11 cellular contexts compared by ENCODE assay signal in the genomic region with DNA sequence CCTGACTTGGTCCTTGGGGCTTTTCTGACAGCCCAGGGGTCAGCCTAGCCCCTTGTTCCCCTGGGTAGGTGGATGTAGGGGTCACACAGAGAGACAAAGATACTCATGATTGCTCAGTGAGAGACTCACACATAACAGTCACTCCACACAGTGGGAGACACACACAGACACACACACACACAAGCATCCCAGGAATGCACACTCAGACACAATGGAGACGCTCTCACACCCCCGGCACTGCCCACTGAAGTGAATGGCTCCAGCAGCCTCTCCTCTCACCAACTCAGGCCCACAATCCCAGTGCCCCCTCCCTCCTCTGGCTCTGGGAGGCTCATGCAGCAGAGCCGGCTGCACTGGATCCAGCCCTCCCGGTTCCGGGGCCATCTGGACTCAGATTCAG. TPM values are rescaled to one million over a fixed set of nuclear protein-coding genes. Genes with fewer than 3 reads are reported as not detected.
DNase-seq lines count a peak whose midpoint lies in the region; ATAC-seq, FAIRE-seq and TF ChIP-seq lines count a peak whose summit lies in the region.
"Not testable (repeated sequence)": the region's sequence is repeated elsewhere in the genome, so short reads cannot be mapped to it uniquely, and the experiment has no call there.
"Had no signal": no experiment of that assay in that cellular context is flagged by ENCODE, and none has a peak within 500 bp of the region (broad histone marks: within the 10 kb centered on the region; RNA-seq: fewer than 3 reads in every experiment).

No MANE protein-coding gene starts in this region.

- not testable (repeated sequence) for H3K79me2 ChIP-seq in PC-3 (ENCODE audit: low read length); H1 (ENCODE audit: control insufficient read depth in 1 of 2, insufficient read depth in 2 of 2, low read length in 2 of 2)

- TF ChIP-seq POLR2A in H1 (IDR thresholded peaks at IDR 0.05; ENCODE audit: control extremely low read depth in 1 of 2, low read depth in 2 of 2, low read length in 2 of 2); spleen (IDR thresholded peaks at IDR 0.05): not testable (repeated sequence)

- H3K4me3 ChIP-seq in PC-3 (ENCODE audit: low read length); H1 (ENCODE audit: extremely low read depth in 1 of 4, insufficient read depth in 2 of 4, low read depth in 3 of 4, low read length in 4 of 4); right atrium auricular region; spleen: not testable (repeated sequence)

- H3K18ac ChIP-seq in H1 (ENCODE audit: extremely low read depth, low read length): not testable (repeated sequence)

- WGBS in H1 (ENCODE audit: extremely low coverage in 1 of 2, insufficient coverage in 1 of 2, insufficient read length in 1 of 2, insufficient replicate concordance in 2 of 2, low coverage in 1 of 2, low lambda C conversion rate in 2 of 2, missing lambda C conversion rate in 1 of 2), 2 experiments: 44% methylated on average over 2 of the region's 5 CpGs; no CpG with 5 or more reads in 1 of the 2 experiments
- 59 to 91% (median 73%) methylated on average over 2 of the region's 5 CpGs; no CpG with 5 or more reads in 1 of the 5 donors for WGBS in spleen, 5 donors

- not testable (repeated sequence) for H3K27ac Mint-ChIP-seq in Calu3 (ENCODE audit: unreplicated experiment)
- H3K27ac Mint-ChIP-seq in activated B cell treated with CpG ODN at 0.5 μM for 24 hours (peak overlapping the region; percentile 53), mesothelial cell of epicardium (peak overlapping the region; percentile 90)

- not testable (repeated sequence) for H3K23ac ChIP-seq in H1 (ENCODE audit: insufficient read length)

- H2BK20ac ChIP-seq in H1 (ENCODE audit: low read length): not testable (repeated sequence)

- H3K4me1 ChIP-seq in PC-3 (ENCODE audit: insufficient read depth, low read length); H1 (replicated peaks in 1 of 4; ENCODE audit: control insufficient read depth in 3 of 4, insufficient read depth in 4 of 4, low read length in 3 of 4); right atrium auricular region; spleen: not testable (repeated sequence)

- H3K36me3 Mint-ChIP-seq in Calu3 (ENCODE audit: insufficient read depth, unreplicated experiment); activated B cell treated with CpG ODN at 0.5 μM for 24 hours (ENCODE audit: low read depth); mesothelial cell of epicardium: not testable (repeated sequence)

- POLR2A ChIA-PET in PC-3 (lab: Charles Lee; ENCODE audit: unreplicated experiment); activated B cell treated with CpG ODN at 0.5 μM for 24 hours (lab: Charles Lee); H1 (lab: Charles Lee; ENCODE audit: partially characterized antibody): not testable (repeated sequence)

- H3K4me1 Mint-ChIP-seq in Calu3 (ENCODE audit: low read depth, unreplicated experiment); activated B cell treated with CpG ODN at 0.5 μM for 24 hours; mesothelial cell of epicardium: not testable (repeated sequence)

- BruUV-seq in Calu3 (replicated peaks; lab: Mats Ljungman, UMichigan); PC-3 (replicated peaks; lab: Mats Ljungman, UMichigan): not testable (repeated sequence)

- not testable (repeated sequence) for H3K79me1 ChIP-seq in H1 (ENCODE audit: low read depth, low read length)

- CTCF ChIA-PET in Calu3 (lab: Charles Lee); PC-3 (lab: Charles Lee); activated B cell treated with CpG ODN at 0.5 μM for 24 hours (lab: Charles Lee); H1 (lab: Charles Lee; ENCODE audit: partially characterized antibody): not testable (repeated sequence)

- not testable (repeated sequence) for TF ChIP-seq CTCF in Calu3 (IDR thresholded peaks at IDR 0.05; ENCODE audit: unreplicated experiment); PC-3 (conservative IDR thresholded peaks at IDR 0.05; ENCODE audit: low read depth, low read length); activated B cell treated with CpG ODN at 0.5 μM for 24 hours (IDR thresholded peaks at IDR 0.05); H1 (IDR thresholded peaks at IDR 0.05; ENCODE audit: control extremely low read depth in 1 of 3, insufficient read depth in 1 of 3, low read depth in 1 of 3, low read length in 3 of 3); right atrium auricular region (IDR thresholded peaks at IDR 0.05); mesothelial cell of epicardium (IDR thresholded peaks at IDR 0.05; ENCODE audit: unreplicated experiment); spleen (IDR thresholded peaks at IDR 0.05 in 8 of 11, conservative IDR thresholded peaks at IDR 0.05 in 3 of 11)

- H3K4me3 Mint-ChIP-seq in Calu3 (ENCODE audit: low read depth, unreplicated experiment); activated B cell treated with CpG ODN at 0.5 μM for 24 hours; mesothelial cell of epicardium: not testable (repeated sequence)

- not testable (repeated sequence) for H4K20me1 ChIP-seq in PC-3 (ENCODE audit: low read length); H1 (replicated peaks in 1 of 2; ENCODE audit: control insufficient read depth in 1 of 2, insufficient read depth in 2 of 2, low read length in 2 of 2)

- H3K23me2 ChIP-seq in H1 (ENCODE audit: low read depth, low read length): not testable (repeated sequence)

- H3K36me3 ChIP-seq in PC-3 (ENCODE audit: low read depth, low read length); H1 (ENCODE audit: control insufficient read depth in 2 of 4, insufficient read depth in 4 of 4, low read length in 3 of 4); right atrium auricular region; spleen: not testable (repeated sequence)

- not testable (repeated sequence) for H3K9me3 ChIP-seq in PC-3 (ENCODE audit: low read length); H1 (ENCODE audit: insufficient read depth in 2 of 2, low read depth in 1 of 2, low read length in 1 of 2); right atrium auricular region; spleen

- not testable (repeated sequence) for H3K56ac ChIP-seq in H1 (replicated peaks; ENCODE audit: insufficient read length, low read depth, low read length)

- H3K4ac ChIP-seq in H1 (replicated peaks; ENCODE audit: insufficient read length, low read depth, low read length): not testable (repeated sequence)

- not testable (repeated sequence) for TF ChIP-seq EP300 in H1 (IDR thresholded peaks at IDR 0.05; ENCODE audit: borderline replicate concordance in 1 of 2, low read depth in 2 of 2, low read length in 2 of 2)

- not testable (repeated sequence) for H3F3A ChIP-seq in PC-3 (ENCODE audit: low read length, unreplicated experiment)

- not testable (repeated sequence) for H3K27ac ChIP-seq in PC-3 (ENCODE audit: low read length); H1 (ENCODE audit: low read depth, low read length); right atrium auricular region; spleen

- intact Hi-C loops in Calu3 (cut with micrococcal nuclease; ENCODE audit: unreplicated experiment); PC-3 (cut with micrococcal nuclease); activated B cell treated with CpG ODN at 0.5 μM for 24 hours (cut with micrococcal nuclease); spleen (cut with DNase I; ENCODE audit: low total_unique reads): not testable (repeated sequence)

- peak; percentile 72 for FAIRE-seq in H1 (lab: Jason Lieb, UNC)

- peak; percentile 29 for ATAC-seq in PC-3
- ATAC-seq in activated B cell treated with CpG ODN at 0.5 μM for 24 hours (ENCODE audit: low read depth): not testable (repeated sequence)

- not testable (repeated sequence) for H2BK15ac ChIP-seq in H1 (ENCODE audit: low read length)

- not testable (repeated sequence) for H3K27me3 ChIP-seq in PC-3 (ENCODE audit: low read length); H1 (replicated peaks in 1 of 4; ENCODE audit: control insufficient read depth in 3 of 4, extremely low read depth in 1 of 4, insufficient read depth in 3 of 4, low read length in 3 of 4); right atrium auricular region; spleen (replicated peaks in 1 of 7)

- not testable (repeated sequence) for H2BK5ac ChIP-seq in H1 (ENCODE audit: low read depth, low read length)

- H3K9me2 ChIP-seq in PC-3 (replicated peaks; ENCODE audit: low read length): not testable (repeated sequence)

- H3K9me3 Mint-ChIP-seq in Calu3 (ENCODE audit: low read depth, unreplicated experiment); activated B cell treated with CpG ODN at 0.5 μM for 24 hours; mesothelial cell of epicardium: not testable (repeated sequence)

- H3K14ac ChIP-seq in H1 (ENCODE audit: insufficient read length): not testable (repeated sequence)

- H2BK120ac ChIP-seq in H1 (replicated peaks; ENCODE audit: low read depth, low read length): not testable (repeated sequence)

- H2AFZ ChIP-seq in PC-3 (ENCODE audit: low read length); H1 (ENCODE audit: low read length): not testable (repeated sequence)

- not testable (repeated sequence) for H4K5ac ChIP-seq in H1 (ENCODE audit: insufficient read length, low read depth, low read length)

- H4K91ac ChIP-seq in H1 (replicated peaks; ENCODE audit: insufficient read length, low read length): not testable (repeated sequence)

- not testable (repeated sequence) for H3K27me3 Mint-ChIP-seq in Calu3 (ENCODE audit: unreplicated experiment); activated B cell treated with CpG ODN at 0.5 μM for 24 hours; mesothelial cell of epicardium (ENCODE audit: low read depth)

- H4K8ac ChIP-seq in H1 (ENCODE audit: extremely low read depth, insufficient read depth, low read length): not testable (repeated sequence)

- DNase-seq in Calu3: peak; percentile 9
- not testable (repeated sequence) for DNase-seq in PC-3; activated B cell treated with CpG ODN at 0.5 μM for 24 hours; mesothelial cell of epicardium (ENCODE audit: low spot score in 2 of 2, unreplicated experiment in 2 of 2)
- DNase-seq in H1 (ENCODE audit: low read depth in 1 of 2, low spot score in 2 of 2): peak in 1 of 2 experiments; percentile 50
- DNase-seq in right atrium auricular region (ENCODE audit: low spot score): peak; percentile 34
- peak; percentile 1 for DNase-seq in spleen

- H2BK12ac ChIP-seq in H1 (ENCODE audit: low read depth, low read length): not testable (repeated sequence)

- not testable (repeated sequence) for H3K4me2 ChIP-seq in PC-3 (ENCODE audit: low read length); H1 (ENCODE audit: insufficient read depth in 1 of 2, low read depth in 2 of 2, low read length in 2 of 2)

- not testable (repeated sequence) for H2AK5ac ChIP-seq in H1 (ENCODE audit: low read depth, low read length)

- not testable (repeated sequence) for TF ChIP-seq RAD21 in H1 (IDR thresholded peaks at IDR 0.05 in 1 of 2, conservative IDR thresholded peaks at IDR 0.05 in 1 of 2; ENCODE audit: low read depth in 2 of 2, low read length in 2 of 2)

- not testable (repeated sequence) for H3K9ac ChIP-seq in PC-3 (ENCODE audit: low read length); H1 (replicated peaks in 1 of 4; ENCODE audit: extremely low read depth in 1 of 4, low read depth in 3 of 4, low read length in 3 of 4)

RNA-seq across cellular contexts. Expression of a gene that starts 17.0 kb away (rescaled TPM):
- total RNA-seq in Calu3 (2022): not detected in 2 replicates
- total RNA-seq in PC-3 (2014; rRNA removed): not detected in 2 replicates
- 54.5 and 59.0 TPM in 2 replicates for total RNA-seq in activated B cell treated with CpG ODN at 0.5 μM for 24 hours
- not detected in 2 replicates for total RNA-seq in H1 (2021; fragmentation: NEBNext Ultra II Directional; extraction: Animal tissue kit (Norgen Biotek cat#: 25700))
- 0.15 and 0.24 TPM in 2 replicates for polyA plus RNA-seq in H1 (2011; rRNA removed)
- polyA plus RNA-seq in H1 (2011; cell fraction: cytosol; rRNA removed): 0.37 TPM
- 0.43 TPM for polyA plus RNA-seq in H1 (2011; cell fraction: nucleus; rRNA removed)
- polyA plus RNA-seq in H1 (2012, experiment 1 of 2): 0.43 to 0.56 TPM (median 0.52 TPM) in 3 of 4 replicates, not detected in the other
- polyA plus RNA-seq in H1 (2012, experiment 2 of 2): not detected
- 0.22 TPM for polyA plus RNA-seq in H1 (2013, experiment 1 of 2)
- polyA plus RNA-seq in H1 (2013, experiment 2 of 2): 0.06 TPM
- 0.63 and 1.6 TPM in 2 replicates for polyA minus RNA-seq in H1 (2011; rRNA and poly(A)+ RNA removed)
- polyA minus RNA-seq in H1 (2011; cell fraction: cytosol; rRNA and poly(A)+ RNA removed): not detected
- polyA minus RNA-seq in H1 (2011; cell fraction: nucleus; rRNA and poly(A)+ RNA removed): 1.2 TPM
- 1 to 10 TPM in 1 of 2 donors, not detected in 1; 1.4 TPM for total RNA-seq in right atrium auricular region
- total RNA-seq in mesothelial cell of epicardium: 1.5 to 2.7 TPM (median 2.1 TPM) in 3 replicates
- 100 to 1,000 TPM in 1 of 7 donors, 10 to 100 TPM in 6; 42.7 to 112 (median 65.1) TPM for total RNA-seq in spleen
- 10 to 100 TPM; 13.0 to 54.5 (median 15.5) TPM for polyA plus RNA-seq in spleen
- total RNA-seq: H4, HFFc6, MCF 10A, SK-MEL-5 had no signal

Comparison
In these comparisons a context has a peak if more than half of its experiments do, and no peak if none do; other contexts are left out.
1. RNA of a gene that starts 17.0 kb away (total RNA-seq): 42.7 to 112 TPM in spleen and 54.5 to 59.0 TPM in activated B cell treated with CpG ODN at 0.5 μM for 24 hours; 1.5 to 2.7 TPM in mesothelial cell of epicardium, 1.4 TPM in right atrium auricular region, not detected in H1, not detected in Calu3 and not detected in PC-3; every median in the first group is over 10 times any median in the second.